ENCODE assay signal across 26 cellular contexts in genomic region chr14:105401699-105402098, GRCh38. TPM values are rescaled to one million over a fixed set of nuclear protein-coding genes. Genes with fewer than 3 reads are reported as not detected.
DNase-seq lines count a peak whose midpoint lies in the region; ATAC-seq, FAIRE-seq and TF ChIP-seq lines count a peak whose summit lies in the region.
"Had no signal": no experiment of that assay in that cellular context is flagged by ENCODE, and none has a peak within 500 bp of the region (broad histone marks: within the 10 kb centered on the region; RNA-seq: fewer than 3 reads in every experiment).

No MANE protein-coding gene starts in this region.

- TF ChIP-seq CTCF in heart right ventricle (IDR thresholded peaks at IDR 0.05) = no peak
- no peak for TF ChIP-seq CTCF in neural crest cell (conservative IDR thresholded peaks at IDR 0.05)

- peaks cover 4% of the 10 kb centered on the region for H3K4me1 Mint-ChIP-seq in neural crest cell

- ATAC-seq in right cardiac atrium (no peak), heart right ventricle (no peak)

- H3K9me3 ChIP-seq in right cardiac atrium (ENCODE audit: control insufficient read depth, low read length) = no peaks in the 10 kb centered on the region
- peaks cover 0 to 28% (median 0%) of the 10 kb centered on the region in 11 donors for H3K9me3 ChIP-seq in heart right ventricle

- no peak overlapping the region for H3K27ac ChIP-seq in right cardiac atrium (ENCODE audit: low read length)
- H3K27ac ChIP-seq in heart right ventricle = no peak overlapping the region
- H3K27ac ChIP-seq: BLaER1 had no signal

- intact Hi-C loops in right cardiac atrium (cut with DNase I) = no loop called here
- intact Hi-C loops in heart right ventricle (cut with DNase I) = no loop called here

- no peak overlapping the region for H3K4me3 ChIP-seq in right cardiac atrium (ENCODE audit: low read length)
- no peak overlapping the region for H3K4me3 ChIP-seq in heart right ventricle
- H3K4me3 ChIP-seq: BLaER1 had no signal

- 0 out of 2 replicates have a peak, but pooled peaks have one; percentile 14 for TF ChIP-seq POLR2A in Raji (IDR thresholded peaks at IDR 0.05; ENCODE audit: insufficient read depth, low read depth, low read length)

- DNase-seq in right cardiac atrium (peak in 2 of 3 donors; percentile 37 to 51), heart right ventricle (no peak), HEK293T (ENCODE audit: extremely low spot score) (no peak), neural crest cell (ENCODE audit: low read depth, low spot score) (no peak), RCC 7860 (ENCODE audit: low spot score) (no peak), DMS79 treated with DMSO at 0.1 percent for 48 hours (lab: John Stamatoyannopoulos, UW) (no peak)
- DNase-seq: 8988T; ACHN; BE2C; C1 segment of cervical spinal cord; CD4-positive, alpha-beta memory T cell; CD4-positive, CD25-positive, alpha-beta regulatory T cell; CD8-positive, alpha-beta memory T cell; COR-L47; DMS 273 treated with DMSO at 0.1 percent for 48 hours; DMS153; DMS53; DMS79; GF-D8 had no signal

- H3K36me3 Mint-ChIP-seq in neural crest cell (ENCODE audit: low read depth) = peaks cover 39% of the 10 kb centered on the region

- H3K27me3 Mint-ChIP-seq in neural crest cell (ENCODE audit: low read depth) = no peaks in the 10 kb centered on the region
- H3K27me3 Mint-ChIP-seq: CD4-positive, alpha-beta memory T cell; CD8-positive, alpha-beta memory T cell had no signal

- H3K4me1 ChIP-seq in right cardiac atrium (ENCODE audit: control insufficient read depth, insufficient read depth, low read length) (peaks cover 5% of the 10 kb centered on the region), heart right ventricle (peaks cover 11 to 30% (median 24%) of the 10 kb centered on the region in 9 donors)

- WGBS in right cardiac atrium = 97% methylated on average over 9 of the region's 9 CpGs
- WGBS in heart right ventricle, 2 donors = 97 to 98% methylated on average over 9 of the region's 9 CpGs

- FAIRE-seq in RCC 7860 (lab: Jason Lieb, UNC) = no peak
- FAIRE-seq: A204.1, G401.6, GM12891, GM19239 had no signal

- POLR2A ChIA-PET in HEK293T (lab: Yijun Ruan, JAX) = no interaction called here

- H3K4me3 Mint-ChIP-seq in neural crest cell = peak overlapping the region; percentile 71
- H3K4me3 Mint-ChIP-seq: CD14-positive monocyte had no signal

- H3K9me3 Mint-ChIP-seq in neural crest cell = peaks cover 25% of the 10 kb centered on the region

- CTCF ChIA-PET in HEK293T (lab: Yijun Ruan, JAX) = no interaction called here

- H3K27ac Mint-ChIP-seq in neural crest cell (ENCODE audit: unreplicated experiment) = no peak overlapping the region
- H3K27ac Mint-ChIP-seq: CD14-positive monocyte had no signal

- H3K36me3 ChIP-seq in heart right ventricle = peaks cover 0 to 19% (median 5%) of the 10 kb centered on the region in 9 donors

- H3K27me3 ChIP-seq in right cardiac atrium (ENCODE audit: control insufficient read depth, insufficient read depth) (no peaks in the 10 kb centered on the region), heart right ventricle (no peaks in the 10 kb centered on the region)
- H3K27me3 ChIP-seq: BE2C, BLaER1 had no signal

TF ChIP-seq in HEK293T, 16 proteins besides CTCF, POLR2A, EP300 and RAD21:
- TF ChIP-seq HDGF (IDR thresholded peaks at IDR 0.05; ENCODE audit: borderline replicate concordance) (no peak), BHLHE40 (IDR thresholded peaks at IDR 0.05; ENCODE audit: borderline replicate concordance) (no peak), L3MBTL2 (conservative IDR thresholded peaks at IDR 0.05) (peak; percentile 50)

RNA-seq across cellular contexts. Expression of gene TEX22, which starts 3.4 kb away (rescaled TPM):
- total RNA-seq in right cardiac atrium = 1 to 10 TPM in 2 of 4 donors, under 1 TPM in 2; 0.46 to 1.9 (median 1.00) TPM
- polyA plus RNA-seq in right cardiac atrium = 0.05 TPM
- total RNA-seq in heart right ventricle = 1 to 10 TPM in 4 of 10 donors, under 1 TPM in 4, not detected in 2; 0.42 to 2.0 (median 1.00) TPM
- polyA plus RNA-seq in heart right ventricle = under 1 TPM; 0.07 to 0.22 TPM
- 4.4 and 5.2 TPM in 2 replicates for total RNA-seq in neural crest cell
- polyA plus RNA-seq: CD4-positive, alpha-beta memory T cell had no signal

RNA-seq across cellular contexts. Expression of gene MTA1, which starts 17.9 kb away (rescaled TPM):
- total RNA-seq in right cardiac atrium = 100 to 1,000 TPM; 121 to 179 (median 157) TPM
- 131 TPM for polyA plus RNA-seq in right cardiac atrium
- total RNA-seq in heart right ventricle = 100 to 1,000 TPM; 104 to 209 (median 133) TPM
- polyA plus RNA-seq in heart right ventricle = 100 to 1,000 TPM in 1 of 2 donors, 10 to 100 TPM in 1; 94.4 to 250 TPM
- total RNA-seq in neural crest cell = 246 and 251 TPM in 2 replicates

Comparison
In these comparisons a context has a peak if more than half of its experiments do, and no peak if none do; other contexts are left out.
1. DNase-seq: peak in right cardiac atrium (2 of 3); none in heart right ventricle (0 of 2), HEK293T (single experiment), neural crest cell (single experiment), RCC 7860 (single experiment) and DMS79 treated with DMSO at 0.1 percent for 48 hours (single experiment).